1 cellular context compared by ENCODE assay signal in the genomic region with DNA sequence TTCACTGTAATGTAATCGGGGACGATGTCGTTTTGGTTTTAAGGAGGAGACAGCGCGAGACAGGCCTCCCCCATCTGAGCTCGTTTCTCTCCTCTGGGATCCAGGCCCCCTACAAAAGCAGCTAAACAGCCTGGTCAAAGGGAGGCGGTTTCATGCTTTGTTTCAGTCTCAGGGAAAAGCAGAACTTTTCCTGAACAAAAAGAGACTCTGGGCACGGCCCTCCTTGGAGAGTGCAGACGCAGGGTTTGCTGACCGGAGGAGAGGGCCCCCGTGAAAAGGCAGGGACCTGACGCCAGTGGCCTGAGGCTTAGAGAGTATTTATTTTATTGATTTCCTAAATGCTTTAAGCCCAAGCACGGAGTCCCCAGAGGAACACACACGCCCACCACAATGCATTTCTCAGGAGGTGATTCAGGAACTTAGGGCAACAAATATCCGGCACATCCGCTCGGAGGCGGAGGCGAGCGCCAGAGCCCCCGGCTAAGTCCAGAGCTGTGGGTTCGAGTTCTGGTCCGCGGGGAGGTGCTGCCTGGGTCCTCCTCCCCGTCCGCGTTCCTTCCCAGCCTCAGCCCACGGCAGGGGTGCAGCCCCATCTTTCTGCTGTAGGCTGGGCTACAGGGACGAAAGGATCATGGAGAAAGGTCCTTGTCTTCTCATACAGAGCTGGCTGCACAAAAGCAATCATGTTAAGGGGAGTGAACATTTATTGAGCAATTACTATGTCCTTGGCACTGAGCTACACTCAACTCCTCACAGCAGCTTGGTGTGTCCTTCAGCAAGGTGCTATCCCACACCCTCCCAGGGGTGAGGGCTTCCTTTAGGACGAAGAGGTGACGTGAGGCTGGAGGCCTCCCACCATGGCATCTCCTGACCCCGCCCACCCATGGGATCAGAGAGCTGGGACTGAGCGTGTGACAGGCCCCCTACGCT.
TF ChIP-seq lines count a peak whose summit lies in the region.

No MANE protein-coding gene starts in this region.

TF ChIP-seq in H1, 55 proteins besides CTCF, POLR2A, EP300 and RAD21:
- TF ChIP-seq KDM1A (IDR thresholded peaks at IDR 0.05; ENCODE audit: borderline replicate concordance, low read length) (0 out of 2 replicates have a peak, but pooled peaks have one; percentile 10), BCL11A (IDR thresholded peaks at IDR 0.05; ENCODE audit: low read depth in 2 of 2, low read length in 2 of 2) (no peak)
